ENCODE assay signal across 15 cellular contexts in genomic region chr15:74306801-74307217, GRCh38.
DNase-seq lines count a peak whose midpoint lies in the region; ATAC-seq, FAIRE-seq and TF ChIP-seq lines count a peak whose summit lies in the region.
"Had no signal": no experiment of that assay in that cellular context is flagged by ENCODE, and none has a peak within 500 bp of the region (broad histone marks: within the 10 kb centered on the region; RNA-seq: fewer than 3 reads in every experiment).

No MANE protein-coding gene starts in this region.

- H2BK5ac ChIP-seq in mesendoderm (ENCODE audit: low read length): no peak overlapping the region

- TF ChIP-seq POLR2A in A549 (IDR thresholded peaks at IDR 0.05; ENCODE audit: low read length): no peak

- H3K56ac ChIP-seq in mesendoderm (ENCODE audit: low read length): peak overlapping the region; percentile 71

- no peak for TF ChIP-seq RAD21 in A549 (conservative IDR thresholded peaks at IDR 0.05 in 1 of 2, IDR thresholded peaks at IDR 0.05 in 1 of 2)

- POLR2A ChIA-PET in A549 (lab: Yijun Ruan, JAX): interaction anchor here (1.7 kb wide), 1 partner anchor 132 kb away, joined by 3 read pairs; no protein-coding TSS in a partner anchor
- POLR2A ChIA-PET in WTC11 (lab: Charles Lee): interaction anchor here (1.5 kb wide), 1 partner anchor 177 kb away, joined by 4 read pairs; the partner anchor contains the start of gene ISLR2

- H3K27ac Mint-ChIP-seq in GM23338: no peak overlapping the region
- H3K27ac Mint-ChIP-seq in WTC11: no peak overlapping the region
- H3K27ac Mint-ChIP-seq: CD8-positive, alpha-beta T cell had no signal

- TF ChIP-seq CTCF in A549 (IDR thresholded peaks at IDR 0.05) (no peak), GM23338 (conservative IDR thresholded peaks at IDR 0.05; ENCODE audit: low read depth in 2 of 2) (no peak), WTC11 (IDR thresholded peaks at IDR 0.05) (no peak)

- peak overlapping the region; percentile 26 for H3K9ac ChIP-seq in mesendoderm (ENCODE audit: low read length)

- H3K36me3 ChIP-seq in GM23338 (ENCODE audit: insufficient read depth) (no peaks in the 10 kb centered on the region), mesendoderm (ENCODE audit: control insufficient read depth, insufficient read depth, low read length) (no peaks in the 10 kb centered on the region), aorta (ENCODE audit: control insufficient read depth in 1 of 2, insufficient read depth in 2 of 2, low read length in 1 of 2) (no peaks in the 10 kb centered on the region)
- H3K36me3 ChIP-seq: BE2C had no signal

- H3K4me1 ChIP-seq in A549 (peaks cover 21% of the 10 kb centered on the region), GM23338 (ENCODE audit: insufficient read depth) (peaks cover 50% of the 10 kb centered on the region), mesendoderm (ENCODE audit: control insufficient read depth, low read depth, low read length) (peaks cover 16% of the 10 kb centered on the region), aorta (ENCODE audit: control insufficient read depth in 1 of 2, insufficient read depth in 2 of 2, low read length in 2 of 2) (no peaks in the 10 kb centered on the region)

- no peak overlapping the region for H3K4me3 ChIP-seq in A549
- H3K4me3 ChIP-seq in GM23338: no peak overlapping the region
- H3K4me3 ChIP-seq in mesendoderm (ENCODE audit: low read length): no peak overlapping the region
- H3K4me3 ChIP-seq in aorta (ENCODE audit: low read length in 2 of 2): no peak overlapping the region

- H3K4ac ChIP-seq in mesendoderm (ENCODE audit: low read depth, low read length): peak overlapping the region; percentile 1

- H3K27me3 ChIP-seq in GM23338 (ENCODE audit: insufficient read depth) (peaks cover 45% of the 10 kb centered on the region), mesendoderm (ENCODE audit: insufficient read depth, low read length, poor library complexity) (no peaks in the 10 kb centered on the region), aorta (ENCODE audit: control insufficient read depth in 1 of 2, insufficient read depth in 2 of 2, low read length in 1 of 2) (no peaks in the 10 kb centered on the region)
- H3K27me3 ChIP-seq: BE2C had no signal

- no peak for ATAC-seq in A549
- ATAC-seq in GM23338: peak; percentile 3; the same call in 2 of the 3 replicates
- no peak for ATAC-seq in WTC11
- no peak for ATAC-seq in activated CD4-positive, CD25-positive, alpha-beta regulatory T cell treated with anti-CD3 and anti-CD28 coated beads, Interleukin-2, amount 50 U/mL, for 24 hours
- no peak for ATAC-seq in aorta (ENCODE audit: low FRiP score)
- ATAC-seq: CD8-positive, alpha-beta T cell had no signal

- DNase-seq in A549 (ENCODE audit: low read depth in 1 of 2, low spot score in 1 of 2) (no peak), GM23338 (ENCODE audit: low spot score) (no peak), WTC11 (ENCODE audit: low spot score) (no peak), mesendoderm (peak; percentile 84), UCSD-AML1 (lab: John Stamatoyannopoulos, UW; ENCODE audit: unreplicated experiment) (no peak), cerebellar nuclear complex (lab: John Stamatoyannopoulos, UW) (no peak), aorta (no peak)
- DNase-seq: BE2C; CD8-positive, alpha-beta T cell; DMS 273 treated with DMSO at 0.1 percent for 48 hours; Kasumi-1; NCI-H1436 treated with DMSO at 0.1 percent for 48 hours; NCI-H524 had no signal

- H3K27me3 Mint-ChIP-seq in GM23338 (ENCODE audit: insufficient read depth, low read depth, poor library complexity) (peaks cover 53% of the 10 kb centered on the region), WTC11 (ENCODE audit: low read depth) (peaks cover 41% of the 10 kb centered on the region)

- H3K9me3 ChIP-seq in A549: no peaks in the 10 kb centered on the region
- H3K9me3 ChIP-seq in aorta (ENCODE audit: control insufficient read depth, low read length): no peaks in the 10 kb centered on the region
- H3K9me3 ChIP-seq: BE2C had no signal

- no peak for TF ChIP-seq EP300 in A549 (IDR thresholded peaks at IDR 0.05)

- H4K8ac ChIP-seq in mesendoderm (ENCODE audit: low read depth, low read length): no peak overlapping the region

- H2BK15ac ChIP-seq in mesendoderm (replicated peaks; ENCODE audit: low read depth): no peak overlapping the region

- no peak overlapping the region for H3K23ac ChIP-seq in mesendoderm (ENCODE audit: low read length)

- H3K4me1 Mint-ChIP-seq in GM23338: peaks cover 66% of the 10 kb centered on the region
- H3K4me1 Mint-ChIP-seq in WTC11: peaks cover 74% of the 10 kb centered on the region

- H4K5ac ChIP-seq in mesendoderm (ENCODE audit: low read length): no peak overlapping the region

- CTCF ChIA-PET in A549 (lab: Yijun Ruan, JAX): interaction anchor here (0.8 to 10.1 kb wide), 24 partner anchors 9 to 405 kb away, joined by 3 to 174 read pairs (median 8); partner anchors contain the start of genes ISLR and STRA6
- CTCF ChIA-PET in WTC11 (lab: Charles Lee): interaction anchor here (1.0 to 6.2 kb wide), 24 partner anchors 16 to 334 kb away, joined by 4 to 347 read pairs (median 18); partner anchors contain the start of genes ISLR, ISLR2, PML and STRA6

- no peak overlapping the region for H2BK120ac ChIP-seq in mesendoderm (ENCODE audit: low read depth, low read length)

- H3K79me1 ChIP-seq in mesendoderm (ENCODE audit: low read length): no peaks in the 10 kb centered on the region

- no peaks in the 10 kb centered on the region for H4K20me1 ChIP-seq in GM23338 (replicated peaks; ENCODE audit: insufficient read depth)

- no peak overlapping the region for H2AK5ac ChIP-seq in mesendoderm (ENCODE audit: low read length)

- H3K4me3 Mint-ChIP-seq in GM23338 (no peak overlapping the region), WTC11 (no peak overlapping the region)
- H3K4me3 Mint-ChIP-seq: CD8-positive, alpha-beta T cell had no signal

- no peaks in the 10 kb centered on the region for H3K9me2 ChIP-seq in GM23338 (ENCODE audit: insufficient read depth)

- no peak overlapping the region for H2AFZ ChIP-seq in GM23338

- intact Hi-C loops in aorta (cut with DNase I): loop anchor here in 1 of 2 donors (5.0 kb wide), 1 partner anchor 180 kb away; no protein-coding TSS in a partner anchor

- H3K18ac ChIP-seq in mesendoderm (ENCODE audit: low read length): no peak overlapping the region

- FAIRE-seq in A549 (lab: Jason Lieb, UNC): no peak
- FAIRE-seq: H54 had no signal

- no peaks in the 10 kb centered on the region for H3K36me3 Mint-ChIP-seq in GM23338 (ENCODE audit: low read depth)
- no peaks in the 10 kb centered on the region for H3K36me3 Mint-ChIP-seq in WTC11
- H3K36me3 Mint-ChIP-seq: CD8-positive, alpha-beta T cell had no signal

- no peaks in the 10 kb centered on the region for H3K79me2 ChIP-seq in GM23338 (replicated peaks; ENCODE audit: insufficient read depth)
- no peaks in the 10 kb centered on the region for H3K79me2 ChIP-seq in mesendoderm (ENCODE audit: control insufficient read depth, insufficient read depth, low read length)

- 0 out of 3 replicates have a peak overlapping the region, but pooled peaks have one; percentile 43 for H3K4me2 ChIP-seq in A549
- no peak overlapping the region for H3K4me2 ChIP-seq in GM23338
- H3K4me2 ChIP-seq in mesendoderm (ENCODE audit: low read length): no peak overlapping the region

- no peaks in the 10 kb centered on the region; the same call in 1 of the 2 replicates for H3F3A ChIP-seq in GM23338 (replicated peaks; ENCODE audit: low read depth)

- WGBS in A549 (ENCODE audit: missing lambda C conversion rate): 49% methylated on average over 6 of the region's 9 CpGs
- WGBS in mesendoderm (ENCODE audit: extremely low coverage, insufficient coverage, low lambda C conversion rate): no CpG with 5 or more reads among the region's 9 CpGs
- WGBS in aorta, 2 donors: 81 to 85% methylated on average over 9 of the region's 9 CpGs

- H3K27ac ChIP-seq in A549 (peak overlapping the region in 1 of 2 experiments; percentile 56; a peak in 2 of 6 replicates), GM23338 (ENCODE audit: low read depth) (no peak overlapping the region), mesendoderm (ENCODE audit: low read depth, low read length) (no peak overlapping the region), aorta (ENCODE audit: low read depth in 1 of 2, low read length in 2 of 2) (no peak overlapping the region)

- H3K9me3 Mint-ChIP-seq in GM23338 (no peaks in the 10 kb centered on the region; the same call in 1 of the 3 replicates), WTC11 (no peaks in the 10 kb centered on the region)
- H3K9me3 Mint-ChIP-seq: CD8-positive, alpha-beta T cell had no signal

TF ChIP-seq in A549, 52 proteins besides CTCF, POLR2A, EP300 and RAD21:
- TF ChIP-seq RCOR1 (IDR thresholded peaks at IDR 0.05; ENCODE audit: low read depth, low read length) (no peak), HEYL (CRISPR knock-in tag; IDR thresholded peaks at IDR 0.05) (no peak), GATA3 (IDR thresholded peaks at IDR 0.05; ENCODE audit: borderline replicate concordance) (no peak), FOXS1 (CRISPR knock-in tag; IDR thresholded peaks at IDR 0.05) (no peak), MYC (IDR thresholded peaks at IDR 0.05; ENCODE audit: borderline replicate concordance, low read length) (no peak), CHD4 (IDR thresholded peaks at IDR 0.05; ENCODE audit: borderline replicate concordance) (no peak), HOXA7 (CRISPR knock-in tag; IDR thresholded peaks at IDR 0.05) (no peak), CBX8 (IDR thresholded peaks at IDR 0.05) (no peak)

TF ChIP-seq in GM23338, 12 proteins besides CTCF, POLR2A, EP300 and RAD21 (continues in another document):
- TF ChIP-seq NANOG (IDR thresholded peaks at IDR 0.05; ENCODE audit: borderline replicate concordance): no peak
- no peak for TF ChIP-seq STAT1 (IDR thresholded peaks at IDR 0.05; ENCODE audit: unreplicated experiment)
- TF ChIP-seq EZH2phosphoT487 (IDR thresholded peaks at IDR 0.05; ENCODE audit: unreplicated experiment): no peak
- TF ChIP-seq POLR2AphosphoS5 (IDR thresholded peaks at IDR 0.05; ENCODE audit: low read depth): no peak
- TF ChIP-seq ZNF114 (CRISPR knock-in tag; IDR thresholded peaks at IDR 0.05): no peak
- TF ChIP-seq ZNF331 (CRISPR knock-in tag; IDR thresholded peaks at IDR 0.05; ENCODE audit: low read depth): no peak
- no peak for TF ChIP-seq CREB1 (CRISPR knock-in tag; IDR thresholded peaks at IDR 0.05; ENCODE audit: low read depth)

TF ChIP-seq in WTC11, 78 proteins besides CTCF, POLR2A, EP300 and RAD21 (continues in another document):
- TF ChIP-seq TCF7 (CRISPR knock-in tag; IDR thresholded peaks at IDR 0.05; ENCODE audit: low read depth): no peak
